In genomic region chr2:75053484-75054112, GRCh38 we compare ENCODE assay signal across 9 cellular contexts.
DNase-seq lines count a peak whose midpoint lies in the region; ATAC-seq, FAIRE-seq and TF ChIP-seq lines count a peak whose summit lies in the region.
"Had no signal": no experiment of that assay in that cellular context is flagged by ENCODE, and none has a peak within 500 bp of the region (broad histone marks: within the 10 kb centered on the region; RNA-seq: fewer than 3 reads in every experiment).

No MANE protein-coding gene starts in this region.

- H3K27ac Mint-ChIP-seq in CD14-positive monocyte (no peak overlapping the region), astrocyte (ENCODE audit: unreplicated experiment) (no peak overlapping the region), T-cell (no peak overlapping the region)
- H3K27ac Mint-ChIP-seq: naive thymus-derived CD8-positive, alpha-beta T cell had no signal

- H3K27me3 Mint-ChIP-seq in CD14-positive monocyte (ENCODE audit: low read depth in 3 of 3) (peaks cover 0 to 3% (median 1%) of the 10 kb centered on the region in 3 donors), astrocyte (ENCODE audit: low read depth, unreplicated experiment) (peaks cover 7% of the 10 kb centered on the region), T-cell (no peaks in the 10 kb centered on the region)
- H3K27me3 Mint-ChIP-seq: naive thymus-derived CD8-positive, alpha-beta T cell had no signal

- H3K4me3 ChIP-seq in astrocyte (ENCODE audit: insufficient read depth, low read depth, low read length) (no peak overlapping the region), lower lobe of right lung (no peak overlapping the region)

- H3K4me2 ChIP-seq in astrocyte (ENCODE audit: low read length): no peak overlapping the region

- H3K36me3 ChIP-seq in astrocyte (ENCODE audit: insufficient read depth, low read length) (no peaks in the 10 kb centered on the region), lower lobe of right lung (no peaks in the 10 kb centered on the region)

- no peak overlapping the region for H3K9ac ChIP-seq in astrocyte (ENCODE audit: low read length)

- H3K36me3 Mint-ChIP-seq in CD14-positive monocyte (no peaks in the 10 kb centered on the region), astrocyte (ENCODE audit: low read depth, unreplicated experiment) (no peaks in the 10 kb centered on the region), T-cell (peaks cover 15% of the 10 kb centered on the region)

- no peaks in the 10 kb centered on the region for H4K20me1 ChIP-seq in astrocyte (ENCODE audit: insufficient read depth, low read length)

- H3K9me3 Mint-ChIP-seq in CD14-positive monocyte (no peaks in the 10 kb centered on the region), astrocyte (ENCODE audit: unreplicated experiment) (no peaks in the 10 kb centered on the region), T-cell (no peaks in the 10 kb centered on the region)
- H3K9me3 Mint-ChIP-seq: naive thymus-derived CD8-positive, alpha-beta T cell had no signal

- H3K4me3 Mint-ChIP-seq in CD14-positive monocyte (no peak overlapping the region), astrocyte (ENCODE audit: unreplicated experiment) (no peak overlapping the region), T-cell (no peak overlapping the region)
- H3K4me3 Mint-ChIP-seq: naive thymus-derived CD8-positive, alpha-beta T cell had no signal

- intact Hi-C loops in CD14-positive monocyte (cut with micrococcal nuclease): no loop called here
- intact Hi-C loops in lower lobe of right lung (cut with DNase I): no loop called here

- TF ChIP-seq CTCF in CD14-positive monocyte (IDR thresholded peaks at IDR 0.05) (peak; percentile 46), astrocyte (IDR thresholded peaks at IDR 0.05; ENCODE audit: insufficient read depth, low read depth, low read length) (peak; percentile 49), lower lobe of right lung (IDR thresholded peaks at IDR 0.05) (peak; percentile 56)

- H3K27me3 ChIP-seq in astrocyte (ENCODE audit: insufficient read depth, low read length) (no peaks in the 10 kb centered on the region), lower lobe of right lung (ENCODE audit: low read depth) (no peaks in the 10 kb centered on the region)

- FAIRE-seq in astrocyte (lab: Jason Lieb, UNC): no peak

- ATAC-seq in GM18508 (IDR thresholded peaks at IDR 0.05; ENCODE audit: insufficient read depth, unreplicated experiment): peak; percentile 72
- ATAC-seq in HG02798 (IDR thresholded peaks at IDR 0.05; ENCODE audit: poor library complexity, unreplicated experiment): peak; percentile 89
- ATAC-seq in lower lobe of right lung: peak; percentile 49 to 71
- no peak for ATAC-seq in T-cell (replicated peaks in 1 of 4)
- ATAC-seq: naive thymus-derived CD8-positive, alpha-beta T cell had no signal

- H3K4me1 ChIP-seq in astrocyte (ENCODE audit: insufficient read depth, low read length): peaks cover 15% of the 10 kb centered on the region
- no peaks in the 10 kb centered on the region for H3K4me1 ChIP-seq in lower lobe of right lung

- CTCF ChIA-PET in T-cell (lab: Charles Lee): no interaction called here

- POLR2A ChIA-PET in T-cell (lab: Charles Lee): no interaction called here

- H3K79me2 ChIP-seq in astrocyte (ENCODE audit: insufficient read depth, low read length): no peaks in the 10 kb centered on the region

- H3K27ac ChIP-seq in astrocyte (ENCODE audit: low read depth, low read length) (no peak overlapping the region), lower lobe of right lung (no peak overlapping the region)

- H3K4me1 Mint-ChIP-seq in CD14-positive monocyte (no peaks in the 10 kb centered on the region), astrocyte (ENCODE audit: low read depth, unreplicated experiment) (peaks cover 7% of the 10 kb centered on the region), T-cell (no peaks in the 10 kb centered on the region)
- H3K4me1 Mint-ChIP-seq: naive thymus-derived CD8-positive, alpha-beta T cell had no signal

- DNase-seq in CD14-positive monocyte (ENCODE audit: low spot score): no peak
- peak; percentile 44 to 65 for DNase-seq in NCI-H1930 (lab: John Stamatoyannopoulos, UW)
- DNase-seq in astrocyte (ENCODE audit: low read depth): no peak
- no peak for DNase-seq in lower lobe of right lung
- no peak for DNase-seq in Ammon's horn (ENCODE audit: low spot score)
- no peak for DNase-seq in T-cell

- no peak overlapping the region for H2AFZ ChIP-seq in astrocyte (ENCODE audit: low read depth, low read length)

- H3K9me3 ChIP-seq in astrocyte (ENCODE audit: insufficient read depth, low read depth, low read length): no peaks in the 10 kb centered on the region
- no peaks in the 10 kb centered on the region for H3K9me3 ChIP-seq in lower lobe of right lung

Comparison
In these comparisons a context has a peak if more than half of its experiments do, and no peak if none do; other contexts are left out.
1. DNase-seq: peak in NCI-H1930 (2 of 2); none in CD14-positive monocyte (single experiment), astrocyte (single experiment), lower lobe of right lung (single experiment), Ammon's horn (single experiment) and T-cell (0 of 34).
2. ATAC-seq: peak in GM18508 (single experiment), HG02798 (single experiment) and lower lobe of right lung (2 of 2); none in T-cell (0 of 4).
3. Peak in every context shown above with its lines, with median percentiles within 50 percentile points of each other: CTCF ChIP-seq.